Comparison of ENCODE assay signal across 16 cellular contexts in the genomic region with DNA sequence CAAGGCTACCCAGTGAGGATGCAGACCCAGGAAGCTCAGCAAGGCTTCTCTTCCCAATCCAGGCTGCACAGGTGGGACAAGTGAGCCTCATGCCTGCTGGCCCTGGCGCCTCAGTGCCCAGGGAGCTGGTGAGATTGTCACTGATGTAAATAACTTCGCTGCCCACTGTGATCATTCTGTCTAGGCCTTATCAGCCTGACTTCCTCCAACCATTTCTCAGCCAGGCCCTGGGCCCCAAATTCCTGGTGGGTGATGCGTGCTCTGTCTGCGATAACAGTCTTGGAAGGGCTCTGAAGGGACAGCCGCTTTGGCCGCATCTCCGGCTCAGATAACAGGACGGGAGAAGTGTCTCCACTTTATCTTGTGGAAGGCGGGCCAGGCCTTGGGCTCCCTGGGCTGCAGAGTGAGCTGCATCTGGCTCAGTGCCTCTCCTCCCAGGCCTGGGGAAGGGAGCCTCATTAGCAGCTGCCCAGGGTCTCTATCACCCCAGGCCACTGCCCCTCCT. TPM values are rescaled to one million over a fixed set of nuclear protein-coding genes. Genes with fewer than 3 reads are reported as not detected.
DNase-seq lines count a peak whose midpoint lies in the region; TF ChIP-seq lines count a peak whose summit lies in the region.
"Had no signal": no experiment of that assay in that cellular context is flagged by ENCODE, and none has a peak within 500 bp of the region (broad histone marks: within the 10 kb centered on the region; RNA-seq: fewer than 3 reads in every experiment).

No MANE protein-coding gene starts in this region.

- no peaks in the 10 kb centered on the region for H4K20me1 ChIP-seq in PC-9 (ENCODE audit: insufficient read depth)

- peak overlapping the region; percentile 8; the same call in 1 of the 2 replicates for H3K4me2 ChIP-seq in PC-9
- H3K4me2 ChIP-seq: BLaER1 had no signal

- H3K36me3 Mint-ChIP-seq in nephron (ENCODE audit: low read depth), result no peaks in the 10 kb centered on the region

- H3K4me3 ChIP-seq in PC-9, result no peak overlapping the region
- H3K4me3 ChIP-seq in fibroblast of pulmonary artery (replicated peaks; ENCODE audit: low read depth, low read length), result no peak overlapping the region
- no peak overlapping the region for H3K4me3 ChIP-seq in WERI-Rb-1 (ENCODE audit: low read depth, low read length)
- H3K4me3 ChIP-seq: BLaER1 had no signal

- H3K36me3 ChIP-seq in PC-9 (ENCODE audit: low read depth), result no peaks in the 10 kb centered on the region
- H3K36me3 ChIP-seq in WERI-Rb-1, result no peaks in the 10 kb centered on the region
- H3K36me3 ChIP-seq: BLaER1, neutrophil had no signal

- peaks cover 31% of the 10 kb centered on the region for H3K4me1 Mint-ChIP-seq in nephron

- H3K27me3 ChIP-seq in PC-9 (ENCODE audit: insufficient read depth, low read depth), result no peaks in the 10 kb centered on the region
- H3K27me3 ChIP-seq in WERI-Rb-1 (ENCODE audit: insufficient read depth, low read depth, severe bottlenecking), result no peaks in the 10 kb centered on the region

- TF ChIP-seq CTCF in PC-9 (conservative IDR thresholded peaks at IDR 0.05), result no peak
- no peak for TF ChIP-seq CTCF in fibroblast of pulmonary artery (IDR thresholded peaks at IDR 0.05; ENCODE audit: low read length, missing control alignments)
- TF ChIP-seq CTCF in nephron (IDR thresholded peaks at IDR 0.05; ENCODE audit: unreplicated experiment in 3 of 3), result no peak
- no peak for TF ChIP-seq CTCF in WERI-Rb-1 (IDR thresholded peaks at IDR 0.05; ENCODE audit: low read depth, low read length)

- peaks cover 8% of the 10 kb centered on the region; the same call in 1 of the 2 replicates for H3F3A ChIP-seq in PC-9 (ENCODE audit: insufficient read depth, low read depth)

- H3K9me3 ChIP-seq in PC-9 (ENCODE audit: insufficient read depth, low read depth) (peaks cover 8% of the 10 kb centered on the region; the same call in 1 of the 2 replicates), WERI-Rb-1 (ENCODE audit: severe bottlenecking) (no peaks in the 10 kb centered on the region)
- H3K9me3 ChIP-seq: neutrophil had no signal

- BruUV-seq in PC-9 (replicated peaks; lab: Mats Ljungman, UMichigan), result no TSS peak

- CTCF ChIA-PET in PC-9 (lab: Charles Lee), result no interaction called here

- peaks cover 50% of the 10 kb centered on the region for H3K27me3 Mint-ChIP-seq in nephron (ENCODE audit: low read depth)

- no peaks in the 10 kb centered on the region for H3K9me2 ChIP-seq in PC-9 (ENCODE audit: insufficient read depth)

- no peaks in the 10 kb centered on the region for H3K79me2 ChIP-seq in PC-9 (ENCODE audit: low read depth)

- no peaks in the 10 kb centered on the region for H3K9me3 Mint-ChIP-seq in nephron

- DNase-seq in Daoy (ENCODE audit: low read depth), result peak; percentile 43
- DNase-seq in PC-9, result peak; percentile 48 to 62
- peak; percentile 54 for DNase-seq in fibroblast of pulmonary artery (ENCODE audit: low read depth)
- DNase-seq in NCI-H2029 treated with DMSO at 0.1 percent for 48 hours (lab: John Stamatoyannopoulos, UW), result no peak
- DNase-seq in WERI-Rb-1, result no peak
- DNase-seq in GM03348 (ENCODE audit: low spot score), result no peak
- no peak for DNase-seq in activated effector memory CD4-positive, alpha-beta T cell treated with Interleukin-2 at 50 U/mL for 16 hours
- DNase-seq: activated CD8-positive, alpha-beta memory T cell treated with anti-CD3 and anti-CD28 coated beads for 24 hours; activated naive CD8-positive, alpha-beta T cell treated with anti-CD3 and anti-CD28 coated beads, Interleukin-2, amount 10 ng/mL, durations not matched to agents 7 days and 5 days; NCI-H1092 treated with DMSO at 0.1 percent for 48 hours; NCI-H524 treated with DMSO at 0.1 percent for 48 hours; stimulated activated CD4-positive, alpha-beta T cell treated with anti-CD3 and anti-CD28 coated beads, Interleukin-4, amount 100 ng/mL, for 24 hours; T-helper 17 cell had no signal

- peak overlapping the region in 2 of 3 experiments; percentile 61 to 73 for H3K4me3 Mint-ChIP-seq in nephron
- H3K4me3 Mint-ChIP-seq: activated naive CD8-positive, alpha-beta T cell treated with anti-CD3 and anti-CD28 coated beads, Interleukin-2, amount 10 ng/mL, durations not matched to agents 7 days and 5 days; T-helper 17 cell had no signal

- H3K27ac ChIP-seq in PC-9 (peak overlapping the region; percentile 34), WERI-Rb-1 (no peak overlapping the region)
- H3K27ac ChIP-seq: BLaER1, neutrophil had no signal

- H3K4me1 ChIP-seq in PC-9 (replicated peaks; ENCODE audit: insufficient read depth), result peaks cover 31% of the 10 kb centered on the region

- intact Hi-C loops in PC-9 (cut with micrococcal nuclease; ENCODE audit: unreplicated experiment), result loop anchor here (5.0 kb wide), 1 partner anchor 44 kb away; no protein-coding TSS in a partner anchor

- POLR2A ChIA-PET in PC-9 (lab: Charles Lee; ENCODE audit: unreplicated experiment), result interaction anchor here (0.6 kb wide), 1 partner anchor 9 kb away, joined by 3 read pairs; no protein-coding TSS in a partner anchor

- peak overlapping the region; percentile 71 to 93 (median 73) for H3K27ac Mint-ChIP-seq in nephron
- H3K27ac Mint-ChIP-seq: activated naive CD8-positive, alpha-beta T cell treated with anti-CD3 and anti-CD28 coated beads, Interleukin-2, amount 10 ng/mL, durations not matched to agents 7 days and 5 days; T-helper 17 cell had no signal

- no peak overlapping the region for H2AFZ ChIP-seq in PC-9

RNA-seq across cellular contexts. Expression of a gene that starts 2.2 kb away (rescaled TPM):
- 8.8 and 17.9 TPM in 2 replicates for total RNA-seq in Daoy (2014; rRNA removed; shearing (Covaris generic))
- total RNA-seq in PC-9 (2021), result 0.57 and 1.8 TPM in 2 replicates

Comparison
In these comparisons a context has a peak if more than half of its experiments do, and no peak if none do; other contexts are left out.
1. DNase-seq: peak in Daoy (single experiment), PC-9 (2 of 2) and fibroblast of pulmonary artery (single experiment); none in NCI-H2029 treated with DMSO at 0.1 percent for 48 hours (single experiment), WERI-Rb-1 (single experiment), GM03348 (single experiment) and activated effector memory CD4-positive, alpha-beta T cell treated with Interleukin-2 at 50 U/mL for 16 hours (single experiment).